Comparison of ENCODE assay signal across 8 cellular contexts in genomic region chr10:87817873-87818504, GRCh38. TPM values are rescaled to one million over a fixed set of nuclear protein-coding genes. Genes with fewer than 3 reads are reported as not detected.
DNase-seq lines count a peak whose midpoint lies in the region; ATAC-seq and TF ChIP-seq lines count a peak whose summit lies in the region.

TSS of gene ATAD1 (minus strand) at chr10:87818226. CDS start at chr10:87814599, 3,627 bp downstream.

- H3K4me3 ChIP-seq in uterus, result peak within 1 kb of the TSS; percentile 80 to 90

- no peaks in the 10 kb centered on the region for H3K27me3 ChIP-seq in uterus

- ATAC-seq in HG02763 (IDR thresholded peaks at IDR 0.05; ENCODE audit: unreplicated experiment) (peak; percentile 83), left ventricle myocardium superior (peak; percentile 99)

- H3K36me3 ChIP-seq in uterus, result no peaks in the 10 kb centered on the region

- DNase-seq in NCI-H1417 treated with DMSO at 0.1 percent for 48 hours (lab: John Stamatoyannopoulos, UW), result peak; percentile 28
- peak; percentile 62 for DNase-seq in amniotic stem cell (lab: John Stamatoyannopoulos, UW)
- peak; percentile 90 for DNase-seq in left ventricle myocardium superior
- peak; percentile 15 for DNase-seq in pulmonary artery endothelial cell (ENCODE audit: low read depth, low spot score)
- DNase-seq in uterus, result peak; percentile 60 to 81

- intact Hi-C loops in T-helper 1 cell treated with Interleukin-12 subunit alpha and Interleukin-12 subunit beta and Interleukin-4 antibody, amounts not matched to agents 30 ng/mL and 1 ng/mL, for 36 hours (cut with micrococcal nuclease), result loop anchor here (1.0 to 10.0 kb wide), 15 partner anchors 25 to 1884 kb away; partner anchors contain the start of genes BMPR1A, FAS, IFIT5 and KIF20B
- intact Hi-C loops in left ventricle myocardium superior (cut with micrococcal nuclease), result no loop called here
- intact Hi-C loops in uterus (cut with DNase I; ENCODE audit: low total_unique reads), result no loop called here

- TF ChIP-seq POLR2A in uterus (IDR thresholded peaks at IDR 0.05), result peak; percentile 19 to 52

- TF ChIP-seq CTCF in GM12873 (IDR thresholded peaks at IDR 0.05; ENCODE audit: insufficient read depth, low read depth, low read length, missing control alignments), result peak; percentile 35
- TF ChIP-seq CTCF in uterus (IDR thresholded peaks at IDR 0.05), result peak in 3 of 4 experiments; percentile 11 to 25 (median 21)

- peak within 1 kb of the TSS; percentile 77 to 79 for H3K27ac ChIP-seq in uterus

- no peaks in the 10 kb centered on the region for H3K9me3 ChIP-seq in uterus

- H3K4me1 ChIP-seq in uterus, result no peaks in the 10 kb centered on the region

RNA-seq across cellular contexts. Expression of gene ATAD1, which starts in this region (rescaled TPM):
- 47.8 and 49.3 TPM in 2 replicates for total RNA-seq in T-helper 1 cell treated with Interleukin-12 subunit alpha and Interleukin-12 subunit beta and Interleukin-4 antibody, amounts not matched to agents 30 ng/mL and 1 ng/mL, for 36 hours
- total RNA-seq in left ventricle myocardium superior (98.4 TPM), pulmonary artery endothelial cell (25.1 and 31.5 TPM in 2 replicates), uterus (10 to 100 TPM; 13.8 to 69.9 (median 31.5) TPM)

Comparison
In these comparisons a context has a peak if more than half of its experiments do, and no peak if none do; other contexts are left out.
1. Peak in every context shown above with its lines: DNase-seq, ATAC-seq, H3K4me3 ChIP-seq and H3K27ac ChIP-seq.
2. DNase-seq: peak in every context shown above with its lines; median percentile 90 in left ventricle myocardium superior; 70 in uterus; 62 in amniotic stem cell; 28 in NCI-H1417 treated with DMSO at 0.1 percent for 48 hours; 15 in pulmonary artery endothelial cell.